ENCODE assay signal across 14 cellular contexts in genomic region chr15:48898083-48898482, GRCh38. TPM values are rescaled to one million over a fixed set of nuclear protein-coding genes. Genes with fewer than 3 reads are reported as not detected.
DNase-seq lines count a peak whose midpoint lies in the region; TF ChIP-seq lines count a peak whose summit lies in the region.
"Had no signal": no experiment of that assay in that cellular context is flagged by ENCODE, and none has a peak within 500 bp of the region (broad histone marks: within the 10 kb centered on the region; RNA-seq: fewer than 3 reads in every experiment).

No MANE protein-coding gene starts in this region.

- TF ChIP-seq CTCF in HFFc6 (IDR thresholded peaks at IDR 0.05) (no peak), esophagus muscularis mucosa (IDR thresholded peaks at IDR 0.05) (no peak), GM10266 (IDR thresholded peaks at IDR 0.05; ENCODE audit: control insufficient read depth, insufficient read depth, low read depth, missing control alignments) (no peak)

- H3K4me1 ChIP-seq in esophagus muscularis mucosa, result no peaks in the 10 kb centered on the region
- H3K4me1 ChIP-seq: left lung had no signal

- H3K4me3 Mint-ChIP-seq in HFFc6, result peak overlapping the region; percentile 86
- H3K4me3 Mint-ChIP-seq: activated naive CD4-positive, alpha-beta T cell treated with anti-CD3 and anti-CD28 coated beads for 36 hours; B cell had no signal

- DNase-seq in HFFc6 (no peak), SK-MEL-5 (ENCODE audit: low read depth, low spot score) (peak; percentile 63), esophagus muscularis mucosa (ENCODE audit: extremely low spot score) (no peak), putamen (ENCODE audit: low spot score) (peak; percentile 2), ACHN (no peak), posterior vena cava (ENCODE audit: low spot score) (no peak), GM10266 (ENCODE audit: extremely low spot score) (no peak), dermis blood vessel endothelial cell (no peak)
- DNase-seq: activated naive CD4-positive, alpha-beta T cell treated with anti-CD3 and anti-CD28 coated beads for 36 hours; KG1; left lung; NCI-H1694 treated with DMSO at 0.1 percent for 48 hours had no signal

- intact Hi-C loops in esophagus muscularis mucosa (cut with DNase I), result no loop called here
- intact Hi-C loops in posterior vena cava (cut with DNase I), result no loop called here

- H3K4me1 Mint-ChIP-seq in HFFc6 (ENCODE audit: low read depth), result peaks cover 26% of the 10 kb centered on the region
- H3K4me1 Mint-ChIP-seq: B cell had no signal

- H3K4me3 ChIP-seq in esophagus muscularis mucosa, result peak overlapping the region in 1 of 4 donors; percentile 26
- H3K4me3 ChIP-seq: left lung, smooth muscle cell had no signal

- peaks cover 0 to 5% (median 0%) of the 10 kb centered on the region in 4 donors for H3K27me3 ChIP-seq in esophagus muscularis mucosa

- no peaks in the 10 kb centered on the region for H3K9me3 Mint-ChIP-seq in HFFc6
- H3K9me3 Mint-ChIP-seq: activated naive CD4-positive, alpha-beta T cell treated with anti-CD3 and anti-CD28 coated beads for 36 hours had no signal

- no peak for TF ChIP-seq POLR2A in esophagus muscularis mucosa (IDR thresholded peaks at IDR 0.05; ENCODE audit: low read depth)

- no peaks in the 10 kb centered on the region for H3K9me3 ChIP-seq in esophagus muscularis mucosa
- H3K9me3 ChIP-seq: left lung had no signal

- peak overlapping the region; percentile 83 for H3K27ac Mint-ChIP-seq in HFFc6
- H3K27ac Mint-ChIP-seq: activated naive CD4-positive, alpha-beta T cell treated with anti-CD3 and anti-CD28 coated beads for 36 hours; B cell had no signal

- WGBS in esophagus muscularis mucosa, result 82% methylated on average over 4 of the region's 4 CpGs

- no peaks in the 10 kb centered on the region for H3K27me3 Mint-ChIP-seq in HFFc6 (ENCODE audit: insufficient read depth)

- in situ Hi-C loops in SK-MEL-5 (cut with HindIII; ENCODE audit: low pct_unique_long_range_greater_than_20kb, low sequenced_read_pairs) (no loop called here), ACHN (cut with HindIII; ENCODE audit: low pct_ligation_motif_present, low pct_unique_long_range_greater_than_20kb, low sequenced_read_pairs) (no loop called here)

- no peaks in the 10 kb centered on the region for H3K36me3 Mint-ChIP-seq in HFFc6 (ENCODE audit: low read depth)

- H3K27ac ChIP-seq in esophagus muscularis mucosa (replicated peaks in 1 of 4), result peak overlapping the region; percentile 43 to 72 (median 59)
- H3K27ac ChIP-seq: left lung had no signal

- no peaks in the 10 kb centered on the region for H3K36me3 ChIP-seq in esophagus muscularis mucosa
- H3K36me3 ChIP-seq: left lung had no signal

- no peak for TF ChIP-seq EP300 in esophagus muscularis mucosa (IDR thresholded peaks at IDR 0.05)

RNA-seq across cellular contexts. Expression of gene EID1, which starts 20.1 kb away (rescaled TPM):
- 100 to 1,000 TPM; 218 to 281 (median 242) TPM for total RNA-seq in HFFc6 (2021; fragmentation: NEBNext Ultra II Directional; extraction: Animal tissue kit (Norgen Biotek cat#: 25700))
- 154 and 171 TPM in 2 replicates for total RNA-seq in SK-MEL-5 (2014; rRNA removed; shearing (Covaris generic))
- 134 and 216 TPM in 2 replicates for polyA plus RNA-seq in SK-MEL-5 (2015; cell fraction: cytosol; rRNA removed)
- polyA plus RNA-seq in SK-MEL-5 (2015; cell fraction: nucleus; rRNA removed), result 85.4 and 120 TPM in 2 replicates
- 100 to 1,000 TPM; 250 to 391 (median 334) TPM for total RNA-seq in esophagus muscularis mucosa
- total RNA-seq in posterior vena cava, result 100 to 1,000 TPM; 202 to 230 TPM
- 281 and 342 TPM in 2 replicates for total RNA-seq in dermis blood vessel endothelial cell

Comparison
In these comparisons a context has a peak if more than half of its experiments do, and no peak if none do; other contexts are left out.
1. DNase-seq: peak in SK-MEL-5 (single experiment) and putamen (single experiment); none in HFFc6 (single experiment), esophagus muscularis mucosa (single experiment), ACHN (single experiment), posterior vena cava (single experiment), GM10266 (single experiment) and dermis blood vessel endothelial cell (single experiment).